ENCODE assay signal across 8 cellular contexts in the genomic region with DNA sequence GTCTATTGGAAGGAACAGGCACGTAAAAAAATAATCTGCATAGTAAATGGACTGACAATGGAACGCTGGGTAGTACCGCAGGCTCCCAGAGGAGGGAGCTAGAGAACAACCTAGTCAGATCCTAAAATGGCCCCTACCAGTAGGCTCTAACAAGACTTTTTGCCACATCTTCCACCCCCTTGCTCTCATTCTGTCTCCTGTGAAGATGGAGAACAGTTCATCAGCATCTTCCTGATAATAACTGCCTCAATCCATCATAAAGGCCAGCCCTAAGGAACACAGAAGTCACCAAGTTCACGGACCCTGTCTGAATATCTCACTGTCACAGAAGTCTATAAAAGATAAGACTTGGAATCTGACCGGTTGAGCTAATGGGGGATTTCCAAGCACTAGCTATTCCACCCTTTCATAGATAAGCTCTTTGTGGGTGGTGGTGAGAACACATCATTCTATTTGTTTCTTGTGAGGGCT.
DNase-seq lines count a peak whose midpoint lies in the region; ATAC-seq and TF ChIP-seq lines count a peak whose summit lies in the region.

No MANE protein-coding gene starts in this region.

- DNase-seq in DMS53 treated with DMSO at 0.1 percent for 48 hours (lab: John Stamatoyannopoulos, UW; ENCODE audit: unreplicated experiment), result peak; percentile 73
- DNase-seq in MG63, result peak; percentile 39
- peak; percentile 92 for DNase-seq in SK-MEL-5 (ENCODE audit: low read depth, low spot score)
- DNase-seq in activated naive CD4-positive, alpha-beta T cell treated with Interleukin-2 at 50 U/mL for 16 hours, result peak; percentile 64
- DNase-seq in heart right ventricle, result peak; percentile 48 to 50
- DNase-seq in retinal pigment epithelial cell (ENCODE audit: low read depth), result peak; percentile 10
- no peak for DNase-seq in mesenteric fat pad (ENCODE audit: low spot score)

- H3K27me3 ChIP-seq in MG63 (peaks cover 7% of the 10 kb centered on the region; the same call in 1 of the 2 replicates), heart right ventricle (peaks cover 0 to 24% (median 12%) of the 10 kb centered on the region in 7 donors)

- intact Hi-C loops in heart right ventricle (cut with DNase I), result loop anchor here in 8 of 10 donors (5.0 to 10.0 kb wide), 7 partner anchors 125 to 1055 kb away; no protein-coding TSS in a partner anchor

- H3K27ac ChIP-seq in heart right ventricle, result no peak overlapping the region

- in situ Hi-C loops in SK-MEL-5 (cut with HindIII; ENCODE audit: low pct_unique_long_range_greater_than_20kb, low sequenced_read_pairs), result no loop called here

- WGBS in heart right ventricle, 2 donors, result 16 to 20% methylated on average over 5 of the region's 5 CpGs

- peak; percentile 67 for ATAC-seq in GM21619 (IDR thresholded peaks at IDR 0.05; ENCODE audit: unreplicated experiment)
- peak in 6 of 8 donors; percentile 48 to 60 (median 53) for ATAC-seq in heart right ventricle

- H3K9me3 ChIP-seq in MG63, result no peaks in the 10 kb centered on the region
- H3K9me3 ChIP-seq in heart right ventricle, result no peaks in the 10 kb centered on the region

- peaks cover 0 to 18% (median 7%) of the 10 kb centered on the region in 9 donors for H3K4me1 ChIP-seq in heart right ventricle

- no peaks in the 10 kb centered on the region for H3K36me3 ChIP-seq in MG63
- no peaks in the 10 kb centered on the region for H3K36me3 ChIP-seq in heart right ventricle

- TF ChIP-seq CTCF in heart right ventricle (IDR thresholded peaks at IDR 0.05) (peak; percentile 37 to 87 (median 69)), retinal pigment epithelial cell (conservative IDR thresholded peaks at IDR 0.05; ENCODE audit: low read depth, low read length) (peak; percentile 88)

- no peak overlapping the region for H3K4me3 ChIP-seq in MG63
- H3K4me3 ChIP-seq in heart right ventricle, result no peak overlapping the region
- H3K4me3 ChIP-seq in retinal pigment epithelial cell (ENCODE audit: low read length), result no peak overlapping the region
